8 cellular contexts compared by ENCODE assay signal in genomic region chr3:38030126-38031021, GRCh38. TPM values are rescaled to one million over a fixed set of nuclear protein-coding genes. Genes with fewer than 3 reads are reported as not detected.
DNase-seq lines count a peak whose midpoint lies in the region; TF ChIP-seq lines count a peak whose summit lies in the region.

No MANE protein-coding gene starts in this region.

- H3K27ac ChIP-seq in H9 (ENCODE audit: insufficient read length, low read depth, low read length) = no peak overlapping the region

- no CpG with 5 or more reads among the region's 8 CpGs for WGBS in H9 (ENCODE audit: extremely low coverage, insufficient read length, low lambda C conversion rate)

- no peak overlapping the region for H2BK15ac ChIP-seq in H9 (ENCODE audit: low read depth, low read length)

- peak overlapping the region; percentile 65 for H3K9ac ChIP-seq in H9 (ENCODE audit: extremely low read depth, insufficient read length, low read length)
- H3K9ac ChIP-seq in adipocyte (ENCODE audit: low read length) = peak overlapping the region; percentile 82
- H3K9ac ChIP-seq in skeletal muscle satellite cell (ENCODE audit: low read depth, low read length) = peak overlapping the region; percentile 84

- H3K36me3 Mint-ChIP-seq in H9 (ENCODE audit: insufficient read depth in 1 of 3, low read depth in 3 of 3) = no peaks in the 10 kb centered on the region; a peak in 2 of 7 replicates

- no peaks in the 10 kb centered on the region; a peak in 1 of 5 replicates for H3K9me3 Mint-ChIP-seq in H9

- H3K4me1 Mint-ChIP-seq in H9 = peaks cover 8 to 15% of the 10 kb centered on the region in 2 experiments

- no peak overlapping the region for H2AFZ ChIP-seq in H9 (ENCODE audit: low read length)

- no peak overlapping the region for H3K56ac ChIP-seq in H9 (ENCODE audit: insufficient read length, low read depth, low read length)

- no peak overlapping the region for H4K91ac ChIP-seq in H9 (ENCODE audit: insufficient read length, low read depth, low read length)

- peak overlapping the region; percentile 38 for H2BK12ac ChIP-seq in H9 (ENCODE audit: insufficient read length, low read depth, low read length)

- H3K4me1 ChIP-seq in H9 (ENCODE audit: insufficient read depth, low read length) = no peaks in the 10 kb centered on the region
- peaks cover 29% of the 10 kb centered on the region for H3K4me1 ChIP-seq in adipocyte (ENCODE audit: control insufficient read depth, insufficient read depth, low read length)
- peaks cover 40% of the 10 kb centered on the region for H3K4me1 ChIP-seq in skeletal muscle satellite cell (ENCODE audit: control insufficient read depth, insufficient read depth, low read length)

- H3K79me1 ChIP-seq in H9 (ENCODE audit: insufficient read depth, low read depth, low read length, poor library complexity, severe bottlenecking) = no peaks in the 10 kb centered on the region

- peak overlapping the region; percentile 59 for H3K4me2 ChIP-seq in H9 (ENCODE audit: insufficient read depth, insufficient read length, low read length)
- peak overlapping the region; percentile 93 for H3K4me2 ChIP-seq in skeletal muscle satellite cell (ENCODE audit: low read length)

- H3K23ac ChIP-seq in H9 (ENCODE audit: insufficient read length, low read depth, low read length) = no peak overlapping the region

- peak overlapping the region; percentile 94 for H4K5ac ChIP-seq in H9 (ENCODE audit: insufficient read length, low read depth, low read length)

- H3K4me3 Mint-ChIP-seq in H9 = peak overlapping the region; percentile 51 to 76

- H3K36me3 ChIP-seq in adipocyte (ENCODE audit: control insufficient read depth, insufficient read depth, low read length, severe bottlenecking) = no peaks in the 10 kb centered on the region
- no peaks in the 10 kb centered on the region for H3K36me3 ChIP-seq in skeletal muscle satellite cell (ENCODE audit: insufficient read depth, low read length)

- peaks cover 19% of the 10 kb centered on the region; the same call in 1 of the 2 replicates for H3K27me3 ChIP-seq in H9 (ENCODE audit: insufficient read depth, low read length)
- H3K27me3 ChIP-seq in adipocyte (replicated peaks; ENCODE audit: control insufficient read depth, insufficient read depth, low read length) = no peaks in the 10 kb centered on the region
- no peaks in the 10 kb centered on the region for H3K27me3 ChIP-seq in skeletal muscle satellite cell (ENCODE audit: control insufficient read depth, insufficient read depth, low read length)

- TF ChIP-seq CTCF in H9 (conservative IDR thresholded peaks at IDR 0.05) = no peak

- peaks cover 5% of the 10 kb centered on the region for H3K23me2 ChIP-seq in H9 (ENCODE audit: insufficient read length, low read depth, low read length, poor library complexity, severe bottlenecking)

- peak overlapping the region; percentile 72 for H3K18ac ChIP-seq in H9 (ENCODE audit: insufficient read length, low read depth, low read length)

- H3K9me3 ChIP-seq in H9 (ENCODE audit: control insufficient read depth, low read depth, low read length) (no peaks in the 10 kb centered on the region), adipocyte (ENCODE audit: control insufficient read depth, low read length) (no peaks in the 10 kb centered on the region), iPS-18c (ENCODE audit: control insufficient read depth, insufficient read depth, low read length) (no peaks in the 10 kb centered on the region), skeletal muscle satellite cell (replicated peaks; ENCODE audit: low read length) (no peaks in the 10 kb centered on the region)

- no peaks in the 10 kb centered on the region for H4K20me1 ChIP-seq in H9 (ENCODE audit: control insufficient read depth, insufficient read depth, insufficient read length)

- H3K79me2 ChIP-seq in H9 (ENCODE audit: insufficient read depth, low read length) = no peaks in the 10 kb centered on the region

- DNase-seq in H9 = no peak
- DNase-seq in adipocyte (ENCODE audit: low read depth) = no peak
- DNase-seq in HuH-7 (ENCODE audit: low spot score) = no peak
- DNase-seq in GM19240 (ENCODE audit: insufficient read length, low spot score) = no peak
- no peak for DNase-seq in amygdala (lab: John Stamatoyannopoulos, UW)
- no peak for DNase-seq in middle frontal gyrus (ENCODE audit: extremely low spot score, low spot score)

- H2BK20ac ChIP-seq in H9 (ENCODE audit: low read depth, low read length, poor library complexity, severe bottlenecking) = no peak overlapping the region

- no peak overlapping the region for H2AK5ac ChIP-seq in H9 (ENCODE audit: insufficient read length, low read length)

- peak overlapping the region; percentile 88; the same call in 1 of the 2 replicates for H3K14ac ChIP-seq in H9 (ENCODE audit: insufficient read depth, low read length)

- H3K4me3 ChIP-seq in adipocyte (ENCODE audit: low read length) = peak overlapping the region; percentile 79
- peak overlapping the region; percentile 68 for H3K4me3 ChIP-seq in iPS-18c (ENCODE audit: insufficient read depth, low read depth, low read length)
- H3K4me3 ChIP-seq in skeletal muscle satellite cell (ENCODE audit: low read length) = peak overlapping the region; percentile 84

- H3T11ph ChIP-seq in H9 (ENCODE audit: low read length) = no peak overlapping the region

- H2BK5ac ChIP-seq in H9 (ENCODE audit: insufficient read length, low read length) = no peak overlapping the region

- H4K8ac ChIP-seq in H9 (replicated peaks; ENCODE audit: insufficient read length, low read depth, low read length) = no peak overlapping the region

- no peak overlapping the region for H2BK120ac ChIP-seq in H9 (ENCODE audit: low read depth, low read length, poor library complexity, severe bottlenecking)

- no peak overlapping the region for H3K27ac Mint-ChIP-seq in H9

- no peak overlapping the region for H3K4ac ChIP-seq in H9 (ENCODE audit: low read depth, low read length)

- peaks cover 64% of the 10 kb centered on the region for H3K27me3 Mint-ChIP-seq in H9 (ENCODE audit: low read depth)

RNA-seq across cellular contexts. Expression of gene PLCD1, which starts 0.9 kb away (rescaled TPM):
- total RNA-seq in H9 (2021) = 27.1 and 36.9 TPM in 2 replicates
- 21.5 and 25.1 TPM in 2 replicates for total RNA-seq in skeletal muscle satellite cell (2012; rRNA removed)

RNA-seq across cellular contexts. Expression of gene DLEC1, which starts 8.6 kb away (rescaled TPM):
- total RNA-seq in H9 (2021) = 2.0 and 2.1 TPM in 2 replicates
- total RNA-seq in skeletal muscle satellite cell (2012; rRNA removed) = under 0.01 TPM in 1 of 2 replicates, not detected in the other

RNA-seq across cellular contexts. Expression of gene VILL, which starts 39.8 kb away (rescaled TPM):
- total RNA-seq in H9 (2021) = 3.2 and 3.8 TPM in 2 replicates
- 4.3 and 7.6 TPM in 2 replicates for total RNA-seq in skeletal muscle satellite cell (2012; rRNA removed)
